Comparison of ENCODE assay signal across 10 cellular contexts in the genomic region with DNA sequence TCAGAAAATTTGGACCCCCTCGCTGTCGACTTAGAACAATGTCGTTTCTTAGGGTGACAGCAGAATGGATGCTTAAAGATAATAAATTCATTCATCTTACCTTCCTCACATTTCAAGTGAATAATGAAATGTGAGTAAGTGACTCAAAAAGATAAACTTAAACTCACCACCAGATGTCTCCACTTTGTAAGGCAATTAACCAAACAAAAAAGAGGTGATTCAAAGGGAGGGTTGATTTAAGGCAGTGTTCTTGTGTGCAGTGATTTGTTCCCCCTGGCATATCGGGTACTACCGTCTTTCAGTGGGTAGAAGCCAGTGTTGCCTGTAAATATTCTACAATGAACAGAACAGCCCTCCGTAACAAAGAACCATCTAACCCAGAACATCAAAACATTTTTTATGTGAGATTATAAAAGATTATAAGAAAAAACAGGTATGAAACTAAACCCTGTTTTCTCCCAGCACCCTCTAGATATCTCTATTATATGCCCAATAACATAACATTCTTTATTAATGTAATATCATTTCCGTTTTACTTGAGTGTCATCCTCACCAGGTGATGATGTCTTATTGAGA.
DNase-seq lines count a peak whose midpoint lies in the region; ATAC-seq, FAIRE-seq and TF ChIP-seq lines count a peak whose summit lies in the region.
"Had no signal": no experiment of that assay in that cellular context is flagged by ENCODE, and none has a peak within 500 bp of the region (broad histone marks: within the 10 kb centered on the region; RNA-seq: fewer than 3 reads in every experiment).

No MANE protein-coding gene starts in this region.

- H3K4me3 Mint-ChIP-seq in HFFc6 = no peak overlapping the region
- H3K4me3 Mint-ChIP-seq in activated CD4-positive, alpha-beta memory T cell treated with anti-CD3 and anti-CD28 coated beads, Interleukin-2, amount 10 ng/mL, durations not matched to agents 7 days and 5 days = no peak overlapping the region
- H3K4me3 Mint-ChIP-seq: activated CD4-positive, alpha-beta memory T cell treated with anti-CD3 and anti-CD28 coated beads for 36 hours had no signal

- H3K36me3 ChIP-seq in RWPE2 (ENCODE audit: low read depth) (no peaks in the 10 kb centered on the region), kidney (ENCODE audit: control insufficient read depth in 1 of 2, insufficient read depth in 2 of 2, low read length in 2 of 2) (no peaks in the 10 kb centered on the region)

- DNase-seq in HFFc6 (no peak), RWPE2 (ENCODE audit: low spot score) (no peak), kidney (no peak), substantia nigra (lab: John Stamatoyannopoulos, UW) (no peak)
- no peak for DNase-seq in activated CD4-positive, alpha-beta memory T cell treated with anti-CD3 and anti-CD28 coated beads, Interleukin-2, amount 10 ng/mL, durations not matched to agents 7 days and 5 days
- DNase-seq: activated CD4-positive, alpha-beta memory T cell treated with anti-CD3 and anti-CD28 coated beads for 36 hours; DMS79 had no signal

- TF ChIP-seq CTCF in 22Rv1 (IDR thresholded peaks at IDR 0.05) (peak; percentile 65), HFFc6 (IDR thresholded peaks at IDR 0.05) (peak; percentile 44; the same call in 1 of the 2 replicates), RWPE2 (IDR thresholded peaks at IDR 0.05; ENCODE audit: poor library complexity, severe bottlenecking) (peak; percentile 99), kidney (IDR thresholded peaks at IDR 0.05; ENCODE audit: borderline replicate concordance, extremely low read depth, insufficient read depth) (peak; percentile 39)

- H3K4me1 Mint-ChIP-seq in HFFc6 (ENCODE audit: low read depth) = no peaks in the 10 kb centered on the region
- H3K4me1 Mint-ChIP-seq in activated CD4-positive, alpha-beta memory T cell treated with anti-CD3 and anti-CD28 coated beads, Interleukin-2, amount 10 ng/mL, durations not matched to agents 7 days and 5 days = no peaks in the 10 kb centered on the region

- H3K27ac ChIP-seq in 22Rv1 (no peak overlapping the region), RWPE2 (ENCODE audit: poor library complexity, severe bottlenecking) (no peak overlapping the region), kidney (ENCODE audit: low read depth in 2 of 2, low read length in 2 of 2) (no peak overlapping the region), substantia nigra (ENCODE audit: low read depth, low read length, poor library complexity, severe bottlenecking) (no peak overlapping the region)

- peaks cover 22% of the 10 kb centered on the region for H3K9me3 Mint-ChIP-seq in HFFc6
- H3K9me3 Mint-ChIP-seq in activated CD4-positive, alpha-beta memory T cell treated with anti-CD3 and anti-CD28 coated beads, Interleukin-2, amount 10 ng/mL, durations not matched to agents 7 days and 5 days = peaks cover 7% of the 10 kb centered on the region

- H3K36me3 Mint-ChIP-seq in HFFc6 (ENCODE audit: low read depth) = no peaks in the 10 kb centered on the region
- H3K36me3 Mint-ChIP-seq in activated CD4-positive, alpha-beta memory T cell treated with anti-CD3 and anti-CD28 coated beads, Interleukin-2, amount 10 ng/mL, durations not matched to agents 7 days and 5 days (ENCODE audit: low read depth) = no peaks in the 10 kb centered on the region
- H3K36me3 Mint-ChIP-seq: activated CD4-positive, alpha-beta memory T cell treated with anti-CD3 and anti-CD28 coated beads for 36 hours had no signal

- H3K4me1 ChIP-seq in RWPE2 (ENCODE audit: insufficient read depth, poor library complexity, severe bottlenecking) (no peaks in the 10 kb centered on the region), kidney (ENCODE audit: control insufficient read depth in 1 of 2, insufficient read depth in 1 of 2, low read depth in 1 of 2, low read length in 2 of 2) (no peaks in the 10 kb centered on the region)

- H3K4me3 ChIP-seq in RWPE2 (ENCODE audit: severe bottlenecking) (no peak overlapping the region), kidney (ENCODE audit: low read length in 2 of 2) (no peak overlapping the region)

- intact Hi-C loops in kidney (cut with DNase I) = no loop called here

- POLR2A ChIA-PET in activated CD4-positive, alpha-beta memory T cell treated with anti-CD3 and anti-CD28 coated beads, Interleukin-2, amount 10 ng/mL, durations not matched to agents 7 days and 5 days (lab: Charles Lee) = no interaction called here

- H3K27me3 ChIP-seq in RWPE2 (ENCODE audit: insufficient read depth, poor library complexity, severe bottlenecking) = no peaks in the 10 kb centered on the region

- peak; percentile 77 for ATAC-seq in RWPE2 (ENCODE audit: low read depth)
- no peak for ATAC-seq in HG02678 (IDR thresholded peaks at IDR 0.05; ENCODE audit: unreplicated experiment)
- no peak for ATAC-seq in HG02571 (IDR thresholded peaks at IDR 0.05; ENCODE audit: unreplicated experiment)

- no peak overlapping the region for H3K27ac Mint-ChIP-seq in HFFc6
- H3K27ac Mint-ChIP-seq in activated CD4-positive, alpha-beta memory T cell treated with anti-CD3 and anti-CD28 coated beads, Interleukin-2, amount 10 ng/mL, durations not matched to agents 7 days and 5 days = no peak overlapping the region
- H3K27ac Mint-ChIP-seq: activated CD4-positive, alpha-beta memory T cell treated with anti-CD3 and anti-CD28 coated beads for 36 hours had no signal

- CTCF ChIA-PET in activated CD4-positive, alpha-beta memory T cell treated with anti-CD3 and anti-CD28 coated beads, Interleukin-2, amount 10 ng/mL, durations not matched to agents 7 days and 5 days (lab: Charles Lee) = no interaction called here

- H3K27me3 Mint-ChIP-seq in HFFc6 (ENCODE audit: insufficient read depth) = no peaks in the 10 kb centered on the region
- no peaks in the 10 kb centered on the region for H3K27me3 Mint-ChIP-seq in activated CD4-positive, alpha-beta memory T cell treated with anti-CD3 and anti-CD28 coated beads, Interleukin-2, amount 10 ng/mL, durations not matched to agents 7 days and 5 days
- H3K27me3 Mint-ChIP-seq: activated CD4-positive, alpha-beta memory T cell treated with anti-CD3 and anti-CD28 coated beads for 36 hours had no signal

- no peak for FAIRE-seq in kidney (lab: Jason Lieb, UNC)

- H3K9me3 ChIP-seq in RWPE2 (ENCODE audit: severe bottlenecking) (no peaks in the 10 kb centered on the region), kidney (ENCODE audit: control insufficient read depth in 1 of 2, low read length in 2 of 2) (no peaks in the 10 kb centered on the region)

- H3K9ac ChIP-seq in kidney (ENCODE audit: low read length in 2 of 2) = no peak overlapping the region

Comparison
In these comparisons a context has a peak if more than half of its experiments do, and no peak if none do; other contexts are left out.
1. CTCF ChIP-seq: peak in every context shown above with its lines; median percentile 99 in RWPE2; 65 in 22Rv1; 44 in HFFc6; 39 in kidney.